1 cellular context compared by ENCODE assay signal in the genomic region with DNA sequence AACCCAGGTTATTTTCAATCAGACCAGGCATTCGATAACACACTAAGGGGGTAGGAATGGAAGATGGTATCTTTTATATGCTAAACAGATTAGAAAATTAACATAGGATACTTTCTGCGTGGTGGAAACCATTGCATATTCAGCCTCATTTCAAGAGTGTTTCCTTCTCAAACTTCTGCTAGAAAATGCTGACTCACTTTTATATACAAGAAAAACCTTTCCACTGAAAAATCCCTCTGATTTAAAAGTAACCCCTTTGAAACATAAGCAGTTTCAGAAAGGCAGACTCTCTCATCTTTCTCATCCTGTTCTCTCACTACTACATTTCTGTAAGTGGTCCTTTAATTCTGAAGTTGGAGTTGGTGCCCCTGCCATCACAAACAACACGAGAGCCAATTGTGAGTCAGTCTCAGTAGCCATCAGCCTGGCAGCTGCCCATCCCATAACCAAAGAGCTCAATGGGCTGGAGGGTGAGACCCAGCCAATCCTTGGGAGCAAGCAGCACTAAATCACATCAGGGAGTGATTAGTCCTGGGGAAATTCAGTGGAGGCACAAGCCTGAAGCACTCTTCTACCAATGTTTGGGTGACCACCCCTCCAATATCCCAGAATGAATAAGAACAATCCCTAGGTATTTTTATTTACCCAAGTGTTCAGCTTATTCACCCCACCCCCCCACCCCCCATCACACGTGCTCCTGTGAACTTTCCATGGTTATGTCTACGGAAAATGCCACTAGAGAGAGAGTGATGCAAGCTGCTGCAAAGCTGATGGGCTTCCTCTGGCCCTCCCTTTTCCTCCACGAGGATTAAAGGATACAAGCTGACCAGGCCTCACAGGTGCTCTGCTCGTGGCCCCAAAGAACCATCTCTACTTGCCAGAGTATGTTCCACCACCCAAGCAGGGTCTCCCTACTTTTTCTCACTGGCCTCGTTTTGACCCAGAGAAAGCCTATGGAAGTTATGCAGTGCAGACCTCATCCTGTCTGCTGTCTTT.
TF ChIP-seq lines count a peak whose summit lies in the region.

No MANE protein-coding gene starts in this region.

TF ChIP-seq in K562, 482 proteins besides CTCF, POLR2A, EP300 and RAD21 (continued from another document):
- TF ChIP-seq ATF2 (CRISPR knock-in tag; IDR thresholded peaks at IDR 0.05) (no peak), RBM17 (IDR thresholded peaks at IDR 0.05; ENCODE audit: borderline replicate concordance, low read depth, low read length) (no peak)
TF ChIP-seq in K562: peak in this region for 22.
